ENCODE assay signal across 1 cellular context in genomic region chr3:28328188-28329151, GRCh38.
TF ChIP-seq lines count a peak whose summit lies in the region.

No MANE protein-coding gene starts in this region.

TF ChIP-seq in HepG2, 621 proteins besides CTCF, POLR2A, EP300 and RAD21 (continued from another document):
- no peak for TF ChIP-seq SNAPC4 (CRISPR knock-in tag; IDR thresholded peaks at IDR 0.05)
- no peak for TF ChIP-seq ZNF34 (CRISPR knock-in tag; IDR thresholded peaks at IDR 0.05; ENCODE audit: borderline replicate concordance)
TF ChIP-seq in HepG2: peak in this region for 2.
